In the genomic region with DNA sequence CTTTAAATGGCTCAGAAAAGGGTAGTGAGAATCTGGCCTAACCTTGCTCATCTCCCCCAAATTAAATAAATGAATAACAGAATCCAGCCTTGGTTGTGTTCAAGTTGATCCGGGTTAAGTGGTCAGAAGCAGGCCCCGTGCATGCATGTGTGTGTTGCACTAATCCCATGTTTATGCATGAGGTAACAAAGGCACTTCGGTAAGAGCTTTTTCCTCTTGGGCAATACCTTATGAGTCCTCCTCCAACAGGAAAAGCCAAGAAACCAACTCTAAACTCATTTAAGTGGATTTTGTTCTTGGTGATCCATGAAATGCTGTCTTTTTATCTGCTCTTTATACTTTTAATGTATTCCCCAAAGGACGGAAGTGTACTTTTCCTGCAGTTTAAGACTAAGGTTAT, we compare ENCODE assay signal across 1 cellular context.
TF ChIP-seq lines count a peak whose summit lies in the region.

No MANE protein-coding gene starts in this region.

TF ChIP-seq in GM23338, 12 proteins besides CTCF, POLR2A, EP300 and RAD21 (continued from another document):
- TF ChIP-seq, protein P1, sequence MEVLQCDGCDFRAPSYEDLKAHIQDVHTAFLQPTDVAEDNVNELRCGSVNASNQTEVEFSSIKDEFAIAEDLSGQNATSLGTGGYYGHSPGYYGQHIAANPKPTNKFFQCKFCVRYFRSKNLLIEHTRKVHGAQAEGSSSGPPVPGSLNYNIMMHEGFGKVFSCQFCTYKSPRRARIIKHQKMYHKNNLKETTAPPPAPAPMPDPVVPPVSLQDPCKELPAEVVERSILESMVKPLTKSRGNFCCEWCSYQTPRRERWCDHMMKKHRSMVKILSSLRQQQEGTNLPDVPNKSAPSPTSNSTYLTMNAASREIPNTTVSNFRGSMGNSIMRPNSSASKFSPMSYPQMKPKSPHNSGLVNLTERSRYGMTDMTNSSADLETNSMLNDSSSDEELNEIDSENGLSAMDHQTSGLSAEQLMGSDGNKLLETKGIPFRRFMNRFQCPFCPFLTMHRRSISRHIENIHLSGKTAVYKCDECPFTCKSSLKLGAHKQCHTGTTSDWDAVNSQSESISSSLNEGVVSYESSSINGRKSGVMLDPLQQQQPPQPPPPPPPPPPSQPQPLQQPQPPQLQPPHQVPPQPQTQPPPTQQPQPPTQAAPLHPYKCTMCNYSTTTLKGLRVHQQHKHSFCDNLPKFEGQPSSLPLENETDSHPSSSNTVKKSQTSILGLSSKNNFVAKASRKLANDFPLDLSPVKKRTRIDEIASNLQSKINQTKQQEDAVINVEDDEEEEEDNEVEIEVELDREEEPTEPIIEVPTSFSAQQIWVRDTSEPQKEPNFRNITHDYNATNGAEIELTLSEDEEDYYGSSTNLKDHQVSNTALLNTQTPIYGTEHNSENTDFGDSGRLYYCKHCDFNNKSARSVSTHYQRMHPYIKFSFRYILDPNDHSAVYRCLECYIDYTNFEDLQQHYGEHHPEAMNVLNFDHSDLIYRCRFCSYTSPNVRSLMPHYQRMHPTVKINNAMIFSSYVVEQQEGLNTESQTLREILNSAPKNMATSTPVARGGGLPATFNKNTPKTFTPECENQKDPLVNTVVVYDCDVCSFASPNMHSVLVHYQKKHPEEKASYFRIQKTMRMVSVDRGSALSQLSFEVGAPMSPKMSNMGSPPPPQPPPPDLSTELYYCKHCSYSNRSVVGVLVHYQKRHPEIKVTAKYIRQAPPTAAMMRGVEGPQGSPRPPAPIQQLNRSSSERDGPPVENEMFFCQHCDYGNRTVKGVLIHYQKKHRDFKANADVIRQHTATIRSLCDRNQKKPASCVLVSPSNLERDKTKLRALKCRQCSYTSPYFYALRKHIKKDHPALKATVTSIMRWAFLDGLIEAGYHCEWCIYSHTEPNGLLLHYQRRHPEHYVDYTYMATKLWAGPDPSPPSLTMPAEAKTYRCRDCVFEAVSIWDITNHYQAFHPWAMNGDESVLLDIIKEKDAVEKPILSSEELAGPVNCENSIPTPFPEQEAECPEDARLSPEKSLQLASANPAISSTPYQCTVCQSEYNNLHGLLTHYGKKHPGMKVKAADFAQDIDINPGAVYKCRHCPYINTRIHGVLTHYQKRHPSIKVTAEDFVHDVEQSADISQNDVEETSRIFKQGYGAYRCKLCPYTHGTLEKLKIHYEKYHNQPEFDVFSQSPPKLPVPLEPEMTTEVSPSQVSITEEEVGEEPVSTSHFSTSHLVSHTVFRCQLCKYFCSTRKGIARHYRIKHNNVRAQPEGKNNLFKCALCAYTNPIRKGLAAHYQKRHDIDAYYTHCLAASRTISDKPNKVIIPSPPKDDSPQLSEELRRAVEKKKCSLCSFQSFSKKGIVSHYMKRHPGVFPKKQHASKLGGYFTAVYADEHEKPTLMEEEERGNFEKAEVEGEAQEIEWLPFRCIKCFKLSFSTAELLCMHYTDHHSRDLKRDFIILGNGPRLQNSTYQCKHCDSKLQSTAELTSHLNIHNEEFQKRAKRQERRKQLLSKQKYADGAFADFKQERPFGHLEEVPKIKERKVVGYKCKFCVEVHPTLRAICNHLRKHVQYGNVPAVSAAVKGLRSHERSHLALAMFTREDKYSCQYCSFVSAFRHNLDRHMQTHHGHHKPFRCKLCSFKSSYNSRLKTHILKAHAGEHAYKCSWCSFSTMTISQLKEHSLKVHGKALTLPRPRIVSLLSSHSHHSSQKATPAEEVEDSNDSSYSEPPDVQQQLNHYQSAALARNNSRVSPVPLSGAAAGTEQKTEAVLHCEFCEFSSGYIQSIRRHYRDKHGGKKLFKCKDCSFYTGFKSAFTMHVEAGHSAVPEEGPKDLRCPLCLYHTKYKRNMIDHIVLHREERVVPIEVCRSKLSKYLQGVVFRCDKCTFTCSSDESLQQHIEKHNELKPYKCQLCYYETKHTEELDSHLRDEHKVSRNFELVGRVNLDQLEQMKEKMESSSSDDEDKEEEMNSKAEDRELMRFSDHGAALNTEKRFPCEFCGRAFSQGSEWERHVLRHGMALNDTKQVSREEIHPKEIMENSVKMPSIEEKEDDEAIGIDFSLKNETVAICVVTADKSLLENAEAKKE (CRISPR knock-in tag; IDR thresholded peaks at IDR 0.05), result no peak
- TF ChIP-seq CREB1 (CRISPR knock-in tag; IDR thresholded peaks at IDR 0.05; ENCODE audit: low read depth) (no peak), ZNF114 (CRISPR knock-in tag; IDR thresholded peaks at IDR 0.05) (no peak), POLR2AphosphoS5 (IDR thresholded peaks at IDR 0.05; ENCODE audit: low read depth) (no peak), ZNF331 (CRISPR knock-in tag; IDR thresholded peaks at IDR 0.05; ENCODE audit: low read depth) (no peak)
TF ChIP-seq in GM23338: peak in this region for 0.
